In genomic region chr1:2989185-2989584, GRCh38 we compare ENCODE assay signal across 2 cellular contexts.
A peak's percentile ranks its signal among the peaks of the same experiment; 100 is the strongest.
TF ChIP-seq lines count a peak whose summit lies in the region.

No MANE protein-coding gene starts in this region.

TF ChIP-seq in HEK293, 187 proteins besides CTCF, POLR2A, EP300 and RAD21:
- TF ChIP-seq PRDM10 (tag by site-specific recombination; IDR thresholded peaks at IDR 0.05) (no peak), ZNF677 (tag by site-specific recombination; IDR thresholded peaks at IDR 0.05) (no peak), ZNF311 (tag by site-specific recombination; IDR thresholded peaks at IDR 0.05; ENCODE audit: borderline replicate concordance) (0 out of 2 replicates have a peak, but pooled peaks have one; percentile 63), ZNF366 (tag by site-specific recombination; conservative IDR thresholded peaks at IDR 0.05) (peak; percentile 99), ZNF785 (tag by site-specific recombination; IDR thresholded peaks at IDR 0.05) (0 out of 2 replicates have a peak, but pooled peaks have one; percentile 29), ZNF747 (tag by site-specific recombination; IDR thresholded peaks at IDR 0.05) (0 out of 2 replicates have a peak, but pooled peaks have one; percentile 43), ZNF18 (tag by site-specific recombination; IDR thresholded peaks at IDR 0.05) (no peak), EGR2 (tag by site-specific recombination; IDR thresholded peaks at IDR 0.05; ENCODE audit: low read depth) (peak; percentile 42; the same call in 1 of the 2 replicates), ZBTB17 (tag by site-specific recombination; IDR thresholded peaks at IDR 0.05) (peak; percentile 99), GLI2 (tag by site-specific recombination; IDR thresholded peaks at IDR 0.05; ENCODE audit: borderline replicate concordance, low read depth) (no peak), BCL11A (tag by site-specific recombination; IDR thresholded peaks at IDR 0.05; ENCODE audit: low read depth) (no peak), ZIC2 (tag by site-specific recombination; IDR thresholded peaks at IDR 0.05) (no peak), ZNF692 (tag by site-specific recombination; IDR thresholded peaks at IDR 0.05) (no peak), ZNF148 (tag by site-specific recombination; IDR thresholded peaks at IDR 0.05; ENCODE audit: borderline replicate concordance) (0 out of 2 replicates have a peak, but pooled peaks have one; percentile 16), ZFHX2 (tag by site-specific recombination; conservative IDR thresholded peaks at IDR 0.05) (peak; percentile 47), ZNF112 (tag by site-specific recombination; IDR thresholded peaks at IDR 0.05) (0 out of 2 replicates have a peak, but pooled peaks have one; percentile 20), ZNF354C (tag by site-specific recombination; IDR thresholded peaks at IDR 0.05; ENCODE audit: borderline replicate concordance, low read depth) (0 out of 2 replicates have a peak, but pooled peaks have one; percentile 7), ZNF658 (tag by site-specific recombination; IDR thresholded peaks at IDR 0.05) (0 out of 2 replicates have a peak, but pooled peaks have one; percentile 33), ZNF830 (tag by site-specific recombination; IDR thresholded peaks at IDR 0.05; ENCODE audit: low read depth) (no peak), ZNF473 (tag by site-specific recombination; IDR thresholded peaks at IDR 0.05) (0 out of 2 replicates have a peak, but pooled peaks have one; percentile 67), ZNF350 (tag by site-specific recombination; IDR thresholded peaks at IDR 0.05) (no peak)
TF ChIP-seq in HEK293: peak in this region for 12.

TF ChIP-seq in K562, 482 proteins besides CTCF, POLR2A, EP300 and RAD21:
- peak in 1 of 2 experiments; percentile 19; a peak in 2 of 4 replicates for TF ChIP-seq KDM1A (IDR thresholded peaks at IDR 0.05)
- 0 out of 2 replicates have a peak, but pooled peaks have one; percentile 16 for TF ChIP-seq ZBTB26 (CRISPR knock-in tag; IDR thresholded peaks at IDR 0.05)
- TF ChIP-seq NFIX (CRISPR knock-in tag; IDR thresholded peaks at IDR 0.05; ENCODE audit: low read depth), result no peak
- peak; percentile 28; the same call in 1 of the 2 replicates for TF ChIP-seq CTBP1 (IDR thresholded peaks at IDR 0.05; ENCODE audit: borderline replicate concordance)
- TF ChIP-seq EHMT2 (IDR thresholded peaks at IDR 0.05), result peak; percentile 28; the same call in 1 of the 2 replicates
TF ChIP-seq in K562: peak in this region for 4.
